Comparison of ENCODE assay signal across 20 cellular contexts in the genomic region with DNA sequence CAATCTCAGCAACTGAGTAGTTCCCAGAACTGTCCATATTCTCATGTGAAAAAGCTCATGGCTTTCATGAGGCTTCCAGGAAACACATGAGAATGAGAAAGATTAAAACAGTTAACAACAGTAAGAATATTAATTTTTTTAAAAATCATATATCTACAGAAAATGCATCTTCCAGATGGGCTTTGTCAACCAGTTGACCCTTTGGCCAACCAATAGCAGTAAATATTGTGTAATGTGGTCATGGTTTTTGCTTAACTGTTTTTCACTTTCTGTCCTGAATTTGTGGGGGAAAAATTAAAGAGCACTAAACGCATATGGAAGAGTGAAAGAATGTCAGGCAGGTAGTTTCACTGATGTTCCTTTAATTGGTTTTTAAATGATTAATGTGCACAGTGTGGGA.
"Had no signal": no experiment of that assay in that cellular context is flagged by ENCODE, and none has a peak within 500 bp of the region (broad histone marks: within the 10 kb centered on the region; RNA-seq: fewer than 3 reads in every experiment).

No MANE protein-coding gene starts in this region.

- H3K9me3 Mint-ChIP-seq: activated naive CD4-positive, alpha-beta T cell treated with anti-CD3 and anti-CD28 coated beads, Interleukin-2, amount 10 ng/mL, durations not matched to agents 7 days and 5 days; T-helper 1 cell treated with Interleukin-12 subunit alpha and Interleukin-12 subunit beta and Interleukin-4 antibody, amounts not matched to agents 30 μg/mL and 1 μg/mL, for 36 hours; WTC11 had no signal

- ATAC-seq: heart right ventricle, mucosa of descending colon, upper lobe of right lung, WTC11 had no signal

- DNase-seq: activated CD4-positive, alpha-beta T cell treated with anti-CD3 and anti-CD28 coated beads, Interleukin-2, amount 50 U/mL, for 48 hours; activated effector memory CD4-positive, alpha-beta T cell treated with Interleukin-2 at 50 U/mL for 16 hours; activated naive CD4-positive, alpha-beta T cell treated with anti-CD3 and anti-CD28 coated beads, Interleukin-2, amount 10 ng/mL, durations not matched to agents 7 days and 5 days; adrenal gland; central memory CD4-positive, alpha-beta T cell; colonic mucosa; heart right ventricle; islet precursor cell; left cardiac atrium; mesenchymal stem cell; mucosa of descending colon; nucleus accumbens; sigmoid colon; stimulated activated CD4-positive, alpha-beta T cell treated with anti-CD3 and anti-CD28 coated beads, Interleukin-15, amount 100 ng/mL, for 24 hours; stimulated activated naive CD4-positive, alpha-beta T cell; T1000; thyroid gland; upper lobe of right lung had no signal

- H3K27me3 Mint-ChIP-seq: activated naive CD4-positive, alpha-beta T cell treated with anti-CD3 and anti-CD28 coated beads, Interleukin-2, amount 10 ng/mL, durations not matched to agents 7 days and 5 days had no signal

- H3K36me3 Mint-ChIP-seq: WTC11 had no signal

- H3K27ac Mint-ChIP-seq: activated naive CD4-positive, alpha-beta T cell treated with anti-CD3 and anti-CD28 coated beads, Interleukin-2, amount 10 ng/mL, durations not matched to agents 7 days and 5 days; T-helper 1 cell treated with Interleukin-12 subunit alpha and Interleukin-12 subunit beta and Interleukin-4 antibody, amounts not matched to agents 30 μg/mL and 1 μg/mL, for 36 hours; WTC11 had no signal

- H3K4me3 Mint-ChIP-seq: activated naive CD4-positive, alpha-beta T cell treated with anti-CD3 and anti-CD28 coated beads, Interleukin-2, amount 10 ng/mL, durations not matched to agents 7 days and 5 days; T-helper 1 cell treated with Interleukin-12 subunit alpha and Interleukin-12 subunit beta and Interleukin-4 antibody, amounts not matched to agents 30 μg/mL and 1 μg/mL, for 36 hours; WTC11 had no signal

- H3K4me1 Mint-ChIP-seq: activated naive CD4-positive, alpha-beta T cell treated with anti-CD3 and anti-CD28 coated beads, Interleukin-2, amount 10 ng/mL, durations not matched to agents 7 days and 5 days; WTC11 had no signal
